In the genomic region with DNA sequence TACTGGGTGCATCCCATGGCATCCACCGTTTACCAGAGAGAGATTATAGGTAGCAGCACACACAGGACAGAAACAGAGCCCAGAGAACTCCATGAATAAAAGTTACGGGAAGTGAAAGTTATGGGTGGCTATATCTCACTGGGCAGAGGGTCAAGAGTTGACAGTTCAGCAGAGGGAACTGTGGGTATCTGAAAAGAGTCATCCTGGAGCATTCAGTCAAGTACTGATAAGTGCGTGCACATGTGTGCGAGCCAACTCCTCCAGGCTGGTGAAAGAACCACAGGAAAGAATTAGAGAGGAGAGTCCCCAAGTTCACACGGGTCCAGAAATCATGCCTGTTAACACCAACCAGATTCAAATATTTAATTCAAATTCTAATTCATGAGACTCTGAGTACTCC, we compare ENCODE assay signal across 20 cellular contexts.
"Had no signal": no experiment of that assay in that cellular context is flagged by ENCODE, and none has a peak within 500 bp of the region (broad histone marks: within the 10 kb centered on the region; RNA-seq: fewer than 3 reads in every experiment).

No MANE protein-coding gene starts in this region.

- H3K27me3 ChIP-seq: brain microvascular endothelial cell, thyroid gland, uterus had no signal

- H3K36me3 ChIP-seq: brain microvascular endothelial cell, thyroid gland, uterus had no signal

- DNase-seq: activated B cell treated with CpG ODN at 0.5 μM for 24 hours; activated CD4-positive, alpha-beta T cell treated with anti-CD3 and anti-CD28 coated beads for 48 hours; activated CD8-positive, alpha-beta memory T cell treated with anti-CD3 and anti-CD28 coated beads, Interleukin-2, amount 50 U/mL, for 48 hours; activated gamma-delta T cell; activated T-cell treated with anti-CD3 and anti-CD28 coated beads, Interleukin-2, amount 50 U/mL, for 72 hours; brain microvascular endothelial cell; hypothalamus; kidney; mesendoderm; nucleus accumbens; posterior cingulate gyrus; retina; stimulated activated CD4-positive, alpha-beta T cell treated with anti-CD3 and anti-CD28 coated beads, Interleukin-2, amount 100 ng/mL, for 48 hours; T1000; thyroid gland; uterus had no signal

- H3K4me3 ChIP-seq: coronary artery, thyroid gland, uterus had no signal

- H3K27ac ChIP-seq: brain microvascular endothelial cell, coronary artery, thyroid gland, uterus had no signal

- H3K4me1 ChIP-seq: thyroid gland, uterus had no signal

- ATAC-seq: activated T-cell treated with anti-CD3 and anti-CD28 coated beads, Interleukin-2, amount 50 U/mL, for 72 hours; esophagus mucosa; natural killer cell treated with Interleukin-12 subunit alpha and Interleukin-12 subunit beta and Interleukin-15 and Interleukin-18, amount 100 ng/mL, for 72 hours; stimulated activated memory B cell treated with anti-CD40 and anti-IgM and Interleukin-4, amounts not matched to agents 10 μg/mL and 1 μg/mL and 100 μg/mL, for 72 hours had no signal

- H3K9me3 ChIP-seq: thyroid gland, uterus had no signal
